15 cellular contexts compared by ENCODE assay signal in the genomic region with DNA sequence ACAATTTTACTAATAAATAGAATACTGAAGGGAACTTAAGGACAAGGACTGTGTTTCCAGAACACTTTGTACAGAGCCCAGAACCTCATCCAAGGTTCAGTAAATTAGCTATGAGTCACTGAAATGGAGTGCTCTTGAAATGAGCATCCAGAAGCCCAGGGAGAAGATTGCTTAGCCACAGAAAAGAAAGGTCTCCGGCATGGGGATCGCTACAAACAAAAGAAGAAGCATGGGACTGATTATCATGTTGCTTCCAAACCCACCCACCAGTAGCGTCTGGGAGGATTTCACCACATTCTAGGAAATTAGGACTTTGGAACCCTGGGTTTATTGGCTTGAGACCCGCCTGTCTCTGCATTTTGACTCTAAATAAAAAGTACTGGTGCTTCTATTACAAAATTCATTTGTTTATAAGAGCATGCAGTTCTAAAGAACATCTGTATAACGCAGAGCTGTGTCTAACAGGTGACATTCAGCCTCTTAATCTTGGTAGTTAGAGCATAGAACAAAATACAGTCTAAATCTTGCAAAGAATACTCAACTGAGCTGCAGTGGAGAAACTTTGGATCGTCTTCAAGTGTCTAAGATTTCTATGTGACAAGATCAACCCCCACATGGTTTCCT. TPM values are rescaled to one million over a fixed set of nuclear protein-coding genes. Genes with fewer than 3 reads are reported as not detected.
A peak's percentile ranks its signal among the peaks of the same experiment; 100 is the strongest.
DNase-seq lines count a peak whose midpoint lies in the region; ATAC-seq and TF ChIP-seq lines count a peak whose summit lies in the region.
"Had no signal": no experiment of that assay in that cellular context is flagged by ENCODE, and none has a peak within 500 bp of the region (broad histone marks: within the 10 kb centered on the region; RNA-seq: fewer than 3 reads in every experiment).

No MANE protein-coding gene starts in this region.

- peaks cover 0 to 19% (median 0%) of the 10 kb centered on the region in 12 donors for H3K4me1 ChIP-seq in heart left ventricle
- no peaks in the 10 kb centered on the region for H3K4me1 ChIP-seq in prostate gland (replicated peaks)
- H3K4me1 ChIP-seq in CD8-positive, alpha-beta memory T cell (ENCODE audit: insufficient read depth, low read length) = peaks cover 9% of the 10 kb centered on the region

- CTCF ChIA-PET in CD8-positive, alpha-beta memory T cell (lab: Charles Lee) = no interaction called here

- POLR2A ChIA-PET in CD8-positive, alpha-beta memory T cell (lab: Charles Lee) = no interaction called here

- DNase-seq in AG08395 (ENCODE audit: low spot score) (peak; percentile 33), NCI-H69 (lab: John Stamatoyannopoulos, UW) (peak; percentile 13), heart left ventricle (no peak), prostate gland (ENCODE audit: low spot score) (no peak), progenitor cell of endocrine pancreas (ENCODE audit: low spot score, unreplicated experiment) (no peak), COR-L47 (lab: John Stamatoyannopoulos, UW) (no peak), G401 (ENCODE audit: low spot score) (no peak)
- no peak for DNase-seq in CD8-positive, alpha-beta memory T cell
- DNase-seq: activated CD4-positive, alpha-beta T cell treated with anti-CD3 and anti-CD28 coated beads for 36 hours; GOT3; kidney; NCI-H446; nucleus accumbens had no signal

- H3K9me3 ChIP-seq in heart left ventricle (no peaks in the 10 kb centered on the region), prostate gland (no peaks in the 10 kb centered on the region)
- no peaks in the 10 kb centered on the region for H3K9me3 ChIP-seq in CD8-positive, alpha-beta memory T cell (ENCODE audit: low read length)

- H3K27ac ChIP-seq in heart left ventricle (peak overlapping the region in 3 of 12 donors; percentile 10 to 29 (median 27)), prostate gland (peak overlapping the region; percentile 2 to 40)
- H3K27ac ChIP-seq in CD8-positive, alpha-beta memory T cell (ENCODE audit: low read depth, low read length) = no peak overlapping the region

- no peak overlapping the region for H3K27ac Mint-ChIP-seq in progenitor cell of endocrine pancreas
- no peak overlapping the region for H3K27ac Mint-ChIP-seq in CD8-positive, alpha-beta memory T cell
- H3K27ac Mint-ChIP-seq: activated CD4-positive, alpha-beta T cell treated with anti-CD3 and anti-CD28 coated beads for 36 hours; activated naive CD4-positive, alpha-beta T cell treated with anti-CD3 and anti-CD28 coated beads, Interleukin-2, amount 50 U/mL, for 72 hours; stimulated activated naive CD8-positive, alpha-beta T cell treated with anti-CD3 and anti-CD28 coated beads, Interleukin-15, Interleukin-2, amounts not matched to agents 100 ng/mL and 50 ng/mL, for 24 hours had no signal

- WGBS in heart left ventricle, 4 donors = 79 to 88% (median 81%) methylated on average over 6 of the region's 6 CpGs
- WGBS in prostate gland = 79% methylated on average over 6 of the region's 6 CpGs

- H3K4me3 ChIP-seq in heart left ventricle = no peak overlapping the region
- no peak overlapping the region for H3K4me3 ChIP-seq in prostate gland
- no peak overlapping the region for H3K4me3 ChIP-seq in CD8-positive, alpha-beta memory T cell (ENCODE audit: low read length)

- H3K36me3 ChIP-seq in heart left ventricle = no peaks in the 10 kb centered on the region
- H3K36me3 ChIP-seq in prostate gland = no peaks in the 10 kb centered on the region
- H3K36me3 ChIP-seq in CD8-positive, alpha-beta memory T cell (ENCODE audit: insufficient read depth, low read length) = no peaks in the 10 kb centered on the region

- H3K4me1 Mint-ChIP-seq in progenitor cell of endocrine pancreas (ENCODE audit: low read depth) = no peaks in the 10 kb centered on the region
- H3K4me1 Mint-ChIP-seq in CD8-positive, alpha-beta memory T cell = peaks cover 6 to 7% (median 6%) of the 10 kb centered on the region in 3 donors

- peaks cover 4% of the 10 kb centered on the region for H3K9me3 Mint-ChIP-seq in progenitor cell of endocrine pancreas (ENCODE audit: low read depth)
- no peaks in the 10 kb centered on the region for H3K9me3 Mint-ChIP-seq in CD8-positive, alpha-beta memory T cell
- H3K9me3 Mint-ChIP-seq: activated naive CD4-positive, alpha-beta T cell treated with anti-CD3 and anti-CD28 coated beads, Interleukin-2, amount 50 U/mL, for 72 hours; stimulated activated naive CD8-positive, alpha-beta T cell treated with anti-CD3 and anti-CD28 coated beads, Interleukin-15, Interleukin-2, amounts not matched to agents 100 ng/mL and 50 ng/mL, for 24 hours had no signal

- H3K27me3 ChIP-seq in heart left ventricle (no peaks in the 10 kb centered on the region), prostate gland (replicated peaks; ENCODE audit: insufficient read depth) (no peaks in the 10 kb centered on the region)
- H3K27me3 ChIP-seq in CD8-positive, alpha-beta memory T cell (ENCODE audit: insufficient read depth, low read length, poor library complexity, severe bottlenecking) = no peaks in the 10 kb centered on the region

- intact Hi-C loops in heart left ventricle (cut with DNase I) = no loop called here
- intact Hi-C loops in prostate gland (cut with DNase I) = no loop called here

- no peaks in the 10 kb centered on the region for H3K36me3 Mint-ChIP-seq in progenitor cell of endocrine pancreas (ENCODE audit: insufficient read depth)
- peaks cover 0 to 2% (median 0%) of the 10 kb centered on the region in 3 donors for H3K36me3 Mint-ChIP-seq in CD8-positive, alpha-beta memory T cell
- H3K36me3 Mint-ChIP-seq: activated naive CD4-positive, alpha-beta T cell treated with anti-CD3 and anti-CD28 coated beads, Interleukin-2, amount 50 U/mL, for 72 hours had no signal

- ATAC-seq in heart left ventricle = peak; percentile 48 to 73 (median 66)
- ATAC-seq: activated CD4-positive, alpha-beta T cell treated with anti-CD3 and anti-CD28 coated beads for 36 hours; activated naive CD4-positive, alpha-beta T cell treated with anti-CD3 and anti-CD28 coated beads, Interleukin-2, amount 50 U/mL, for 72 hours had no signal

- no peak for TF ChIP-seq POLR2A in heart left ventricle (IDR thresholded peaks at IDR 0.05)
- no peak for TF ChIP-seq POLR2A in prostate gland (IDR thresholded peaks at IDR 0.05)

- H3K4me3 Mint-ChIP-seq in progenitor cell of endocrine pancreas (ENCODE audit: low read depth) = no peak overlapping the region
- H3K4me3 Mint-ChIP-seq in CD8-positive, alpha-beta memory T cell = no peak overlapping the region
- H3K4me3 Mint-ChIP-seq: activated CD4-positive, alpha-beta T cell treated with anti-CD3 and anti-CD28 coated beads for 36 hours; stimulated activated naive CD8-positive, alpha-beta T cell treated with anti-CD3 and anti-CD28 coated beads, Interleukin-15, Interleukin-2, amounts not matched to agents 100 ng/mL and 50 ng/mL, for 24 hours had no signal

- H3K27me3 Mint-ChIP-seq in progenitor cell of endocrine pancreas = no peaks in the 10 kb centered on the region
- peaks cover 0 to 2% of the 10 kb centered on the region in 2 donors for H3K27me3 Mint-ChIP-seq in CD8-positive, alpha-beta memory T cell
- H3K27me3 Mint-ChIP-seq: activated CD4-positive, alpha-beta T cell treated with anti-CD3 and anti-CD28 coated beads for 36 hours; stimulated activated naive CD8-positive, alpha-beta T cell treated with anti-CD3 and anti-CD28 coated beads, Interleukin-15, Interleukin-2, amounts not matched to agents 100 ng/mL and 50 ng/mL, for 24 hours had no signal

- TF ChIP-seq CTCF in heart left ventricle (IDR thresholded peaks at IDR 0.05) (no peak), prostate gland (IDR thresholded peaks at IDR 0.05) (no peak), progenitor cell of endocrine pancreas (IDR thresholded peaks at IDR 0.05; ENCODE audit: unreplicated experiment) (no peak)

- in situ Hi-C loops in G401 (cut with HindIII; ENCODE audit: low sequenced_read_pairs) = no loop called here

RNA-seq across cellular contexts. Expression of gene SESN3, which starts 35.9 kb away (rescaled TPM):
- total RNA-seq in heart left ventricle (10 to 100 TPM in 4 of 9 donors, 1 to 10 TPM in 5; 3.1 to 26.5 (median 5.8) TPM), prostate gland (10 to 100 TPM; 21.3 to 33.8 TPM), progenitor cell of endocrine pancreas (79.7 and 80.2 TPM in 2 replicates)
- polyA plus RNA-seq in heart left ventricle = 1 to 10 TPM; 1.0 to 1.2 TPM
- 10 to 100 TPM; 18.8 to 19.7 TPM for total RNA-seq in CD8-positive, alpha-beta memory T cell
- polyA plus RNA-seq in CD8-positive, alpha-beta memory T cell = 2.1 TPM
- 0.12 and 1.1 TPM in 2 replicates for total RNA-seq in G401 (2014; rRNA removed; shearing (Covaris generic))

Comparison
In these comparisons a context has a peak if more than half of its experiments do, and no peak if none do; other contexts are left out.
1. DNase-seq: peak in AG08395 (single experiment) and NCI-H69 (single experiment); none in heart left ventricle (0 of 5), prostate gland (single experiment), progenitor cell of endocrine pancreas (single experiment), CD8-positive, alpha-beta memory T cell (0 of 5), COR-L47 (single experiment) and G401 (single experiment).